In genomic region chr2:226561962-226562361, GRCh38 we compare ENCODE assay signal across 26 cellular contexts.
DNase-seq lines count a peak whose midpoint lies in the region; ATAC-seq, FAIRE-seq and TF ChIP-seq lines count a peak whose summit lies in the region.
"Had no signal": no experiment of that assay in that cellular context is flagged by ENCODE, and none has a peak within 500 bp of the region (broad histone marks: within the 10 kb centered on the region; RNA-seq: fewer than 3 reads in every experiment).

No MANE protein-coding gene starts in this region.

- TF ChIP-seq CTCF in IMR-90 (conservative IDR thresholded peaks at IDR 0.05; ENCODE audit: low read depth, low read length) (no peak), astrocyte (IDR thresholded peaks at IDR 0.05; ENCODE audit: insufficient read depth, low read depth, low read length) (no peak)

- no peak overlapping the region for H3K4me3 Mint-ChIP-seq in astrocyte (ENCODE audit: unreplicated experiment)
- H3K4me3 Mint-ChIP-seq: activated CD8-positive, alpha-beta T cell treated with anti-CD3 and anti-CD28 coated beads for 36 hours; activated naive CD4-positive, alpha-beta T cell treated with anti-CD3 and anti-CD28 coated beads for 36 hours; activated T-helper 1 cell treated with anti-CD3 and anti-CD28 coated beads, Interleukin-12 subunit alpha, Interleukin-12 subunit beta, Interleukin-2, Interleukin-4 antibody, amounts not matched to agents 30 ng/mL and 10 ng/mL and 1 ng/mL, durations not matched to agents 14 hours and 24 hours and 36 hours; neural progenitor cell; T-helper 2 cell treated with Interferon-gamma antibody and Interleukin-4, amounts not matched to agents 5 μg/mL and 100 μg/mL, for 36 hours had no signal

- POLR2A ChIA-PET in IMR-90 (lab: Charles Lee; ENCODE audit: unreplicated experiment) = no interaction called here

- H3K9ac ChIP-seq in IMR-90 (ENCODE audit: low read depth, low read length) = no peak overlapping the region
- no peak overlapping the region for H3K9ac ChIP-seq in astrocyte (ENCODE audit: low read length)
- H3K9ac ChIP-seq in mesendoderm (ENCODE audit: low read length) = no peak overlapping the region
- H3K9ac ChIP-seq: neural progenitor cell had no signal

- H3K36me3 ChIP-seq in IMR-90 (ENCODE audit: control insufficient read depth, insufficient read depth, low read length) (no peaks in the 10 kb centered on the region), astrocyte (ENCODE audit: insufficient read depth, low read length) (no peaks in the 10 kb centered on the region), small intestine (ENCODE audit: control insufficient read depth in 2 of 2, insufficient read depth in 2 of 2, low read length in 2 of 2) (no peaks in the 10 kb centered on the region), mesendoderm (ENCODE audit: control insufficient read depth, insufficient read depth, low read length) (no peaks in the 10 kb centered on the region)
- H3K36me3 ChIP-seq: gastroesophageal sphincter, neural progenitor cell, right lobe of liver, thyroid gland had no signal

- no peak overlapping the region for H3K4me2 ChIP-seq in IMR-90 (ENCODE audit: low read depth, low read length)
- H3K4me2 ChIP-seq in astrocyte (ENCODE audit: low read length) = no peak overlapping the region
- H3K4me2 ChIP-seq in mesendoderm (ENCODE audit: low read length) = no peak overlapping the region
- H3K4me2 ChIP-seq: neural progenitor cell had no signal

- no CpG with 5 or more reads among the region's 1 CpG for WGBS in IMR-90 (ENCODE audit: extremely low coverage in 2 of 2, insufficient read length in 1 of 2), 2 experiments
- 16 to 61% (median 30%) methylated on average over 1 of the region's 1 CpG for WGBS in small intestine, 3 donors
- WGBS in mesendoderm (ENCODE audit: extremely low coverage, insufficient coverage, low lambda C conversion rate) = no CpG with 5 or more reads among the region's 1 CpG

- no peak overlapping the region for H3K23ac ChIP-seq in IMR-90 (ENCODE audit: low read depth, low read length)
- no peak overlapping the region for H3K23ac ChIP-seq in mesendoderm (ENCODE audit: low read length)

- no peak overlapping the region for H2BK20ac ChIP-seq in IMR-90 (ENCODE audit: low read depth, low read length)

- CTCF ChIA-PET in IMR-90 (lab: Yijun Ruan, JAX) = no interaction called here

- no peaks in the 10 kb centered on the region for H3K27me3 ChIP-seq in IMR-90 (ENCODE audit: control insufficient read depth, insufficient read depth, low read length)
- H3K27me3 ChIP-seq in astrocyte (ENCODE audit: insufficient read depth, low read length) = no peaks in the 10 kb centered on the region
- no peaks in the 10 kb centered on the region for H3K27me3 ChIP-seq in small intestine (ENCODE audit: control insufficient read depth in 2 of 2, insufficient read depth in 2 of 2, low read length in 2 of 2)
- H3K27me3 ChIP-seq in mesendoderm (ENCODE audit: insufficient read depth, low read length, poor library complexity) = no peaks in the 10 kb centered on the region
- H3K27me3 ChIP-seq: gastroesophageal sphincter, neural progenitor cell, right lobe of liver, thyroid gland had no signal

- peaks cover 2% of the 10 kb centered on the region; the same call in 1 of the 2 replicates for H3K9me1 ChIP-seq in IMR-90 (ENCODE audit: insufficient read depth, low read length)

- no peak for FAIRE-seq in astrocyte (lab: Jason Lieb, UNC)
- FAIRE-seq in small intestine (lab: Jason Lieb, UNC) = no peak
- FAIRE-seq: GM12892 had no signal

- H3K4ac ChIP-seq in IMR-90 (ENCODE audit: low read depth, low read length) (no peak overlapping the region), mesendoderm (ENCODE audit: low read depth, low read length) (no peak overlapping the region)

- no peak overlapping the region for H4K91ac ChIP-seq in IMR-90 (ENCODE audit: insufficient read depth, low read depth, low read length)

- H3K9me3 Mint-ChIP-seq in astrocyte (ENCODE audit: unreplicated experiment) = no peaks in the 10 kb centered on the region
- H3K9me3 Mint-ChIP-seq: activated CD8-positive, alpha-beta T cell treated with anti-CD3 and anti-CD28 coated beads for 36 hours; activated naive CD4-positive, alpha-beta T cell treated with anti-CD3 and anti-CD28 coated beads for 36 hours; activated T-helper 1 cell treated with anti-CD3 and anti-CD28 coated beads, Interleukin-12 subunit alpha, Interleukin-12 subunit beta, Interleukin-2, Interleukin-4 antibody, amounts not matched to agents 30 ng/mL and 10 ng/mL and 1 ng/mL, durations not matched to agents 14 hours and 24 hours and 36 hours; neural progenitor cell; T-helper 2 cell treated with Interferon-gamma antibody and Interleukin-4, amounts not matched to agents 5 μg/mL and 100 μg/mL, for 36 hours had no signal

- no peak for TF ChIP-seq RAD21 in IMR-90 (IDR thresholded peaks at IDR 0.05; ENCODE audit: low read length)

- DNase-seq in IMR-90 (peak; percentile 39), astrocyte (ENCODE audit: low read depth) (peak; percentile 41), kidney tubule cell (ENCODE audit: low spot score) (peak; percentile 63), small intestine (peak; percentile 82), NCI-H69 (lab: John Stamatoyannopoulos, UW) (no peak), mesendoderm (no peak)
- DNase-seq in activated CD4-positive, alpha-beta T cell treated with anti-CD3 and anti-CD28 coated beads for 4 hours = no peak
- DNase-seq: activated CD4-positive, alpha-beta T cell treated with anti-CD3 and anti-CD28 coated beads for 1 hour; activated CD8-positive, alpha-beta memory T cell treated with anti-CD3 and anti-CD28 coated beads, Interleukin-2, amount 50 U/mL, for 48 hours; activated CD8-positive, alpha-beta T cell treated with anti-CD3 and anti-CD28 coated beads for 36 hours; activated naive CD4-positive, alpha-beta T cell treated with anti-CD3 and anti-CD28 coated beads for 36 hours; dorsolateral prefrontal cortex; left colon; NCI-H1092 treated with DMSO at 0.1 percent for 48 hours; NCI-H1694 treated with DMSO at 0.1 percent for 48 hours; NCI-H524 treated with DMSO at 0.1 percent for 48 hours; posterior cingulate gyrus; right lobe of liver; SIG-M5; thyroid gland had no signal

- no peak overlapping the region for H2BK15ac ChIP-seq in IMR-90 (ENCODE audit: low read depth, low read length)
- no peak overlapping the region for H2BK15ac ChIP-seq in mesendoderm (replicated peaks; ENCODE audit: low read depth)

- H3K56ac ChIP-seq in IMR-90 (ENCODE audit: extremely low read depth, insufficient read depth, low read length) (no peak overlapping the region), mesendoderm (ENCODE audit: low read length) (no peak overlapping the region)

- peaks cover 2% of the 10 kb centered on the region; the same call in 1 of the 2 replicates for H3K4me1 ChIP-seq in IMR-90 (ENCODE audit: control insufficient read depth, insufficient read depth, low read length)
- no peaks in the 10 kb centered on the region for H3K4me1 ChIP-seq in astrocyte (ENCODE audit: insufficient read depth, low read length)
- peaks cover 0 to 3% of the 10 kb centered on the region in 2 donors for H3K4me1 ChIP-seq in small intestine (ENCODE audit: control insufficient read depth in 2 of 2, insufficient read depth in 1 of 2, low read depth in 1 of 2, low read length in 1 of 2)
- H3K4me1 ChIP-seq in mesendoderm (ENCODE audit: control insufficient read depth, low read depth, low read length) = no peaks in the 10 kb centered on the region
- H3K4me1 ChIP-seq: gastroesophageal sphincter, neural progenitor cell, right lobe of liver, thyroid gland had no signal

- H2AK5ac ChIP-seq in IMR-90 (ENCODE audit: low read depth, low read length) (no peak overlapping the region), mesendoderm (ENCODE audit: low read length) (no peak overlapping the region)

- H3K27ac ChIP-seq in IMR-90 (ENCODE audit: insufficient read depth, low read length) = no peak overlapping the region
- no peak overlapping the region for H3K27ac ChIP-seq in astrocyte (ENCODE audit: low read depth, low read length)
- no peak overlapping the region for H3K27ac ChIP-seq in small intestine (ENCODE audit: low read depth in 1 of 2, low read length in 1 of 2)
- no peak overlapping the region for H3K27ac ChIP-seq in mesendoderm (ENCODE audit: low read depth, low read length)
- H3K27ac ChIP-seq: dorsolateral prefrontal cortex, gastroesophageal sphincter, neural progenitor cell, right lobe of liver, thyroid gland had no signal

- H2AK9ac ChIP-seq in IMR-90 (replicated peaks; ENCODE audit: low read depth, low read length, poor library complexity) = no peak overlapping the region

- no peaks in the 10 kb centered on the region for H3K36me3 Mint-ChIP-seq in astrocyte (ENCODE audit: low read depth, unreplicated experiment)
- H3K36me3 Mint-ChIP-seq: neural progenitor cell had no signal

- in situ Hi-C loops in IMR-90 (cut with MboI; ENCODE audit: low sequenced_read_pairs) = no loop called here

- H4K8ac ChIP-seq in IMR-90 (ENCODE audit: low read depth in 2 of 2, low read length in 2 of 2) = no peak overlapping the region
- no peak overlapping the region for H4K8ac ChIP-seq in mesendoderm (ENCODE audit: low read depth, low read length)

- no peaks in the 10 kb centered on the region for H3K4me1 Mint-ChIP-seq in astrocyte (ENCODE audit: low read depth, unreplicated experiment)
- H3K4me1 Mint-ChIP-seq: neural progenitor cell had no signal

- TF ChIP-seq POLR2A in IMR-90 (IDR thresholded peaks at IDR 0.05; ENCODE audit: low read depth, low read length) = no peak

- dilution Hi-C loops in IMR-90 (cut with HindIII; ENCODE audit: low sequenced_read_pairs, unreplicated experiment) = no loop called here

- H3K79me2 ChIP-seq in astrocyte (ENCODE audit: insufficient read depth, low read length) (no peaks in the 10 kb centered on the region), mesendoderm (ENCODE audit: control insufficient read depth, insufficient read depth, low read length) (no peaks in the 10 kb centered on the region)

- H4K20me1 ChIP-seq in IMR-90 (ENCODE audit: insufficient read depth, low read length) (no peaks in the 10 kb centered on the region), astrocyte (ENCODE audit: insufficient read depth, low read length) (no peaks in the 10 kb centered on the region)

- H3K14ac ChIP-seq in IMR-90 (replicated peaks; ENCODE audit: low read depth, low read length) = no peak overlapping the region

- H2AFZ ChIP-seq in IMR-90 (replicated peaks; ENCODE audit: low read length, poor library complexity) = no peak overlapping the region
- no peak overlapping the region for H2AFZ ChIP-seq in astrocyte (ENCODE audit: low read depth, low read length)
- H2AFZ ChIP-seq: neural progenitor cell had no signal

- no peak for ATAC-seq in IMR-90 (ENCODE audit: low read depth)
- ATAC-seq: activated CD8-positive, alpha-beta T cell treated with anti-CD3 and anti-CD28 coated beads for 36 hours; gastroesophageal sphincter; left colon; Panc1 had no signal

- H4K5ac ChIP-seq in IMR-90 (ENCODE audit: low read depth, low read length) (no peak overlapping the region), mesendoderm (ENCODE audit: low read length) (no peak overlapping the region)

- no peak overlapping the region for H2BK120ac ChIP-seq in IMR-90 (ENCODE audit: low read depth, low read length)
- H2BK120ac ChIP-seq in mesendoderm (ENCODE audit: low read depth, low read length) = no peak overlapping the region

- H3K79me1 ChIP-seq in IMR-90 (ENCODE audit: low read depth in 1 of 2, low read length in 2 of 2) (no peaks in the 10 kb centered on the region), mesendoderm (ENCODE audit: low read length) (no peaks in the 10 kb centered on the region)

- H2BK5ac ChIP-seq in IMR-90 (ENCODE audit: low read depth, low read length, poor library complexity, severe bottlenecking) (no peak overlapping the region), mesendoderm (ENCODE audit: low read length) (no peak overlapping the region)

- H3K18ac ChIP-seq in IMR-90 (ENCODE audit: low read depth, low read length) = no peak overlapping the region
- no peak overlapping the region for H3K18ac ChIP-seq in mesendoderm (ENCODE audit: low read length)

- no TSS peak for BruUV-seq in IMR-90 (replicated peaks; lab: Mats Ljungman, UMichigan)

- H3K27me3 Mint-ChIP-seq in astrocyte (ENCODE audit: low read depth, unreplicated experiment) = no peaks in the 10 kb centered on the region

- intact Hi-C loops in IMR-90 (cut with micrococcal nuclease) = no loop called here

- H3K4me3 ChIP-seq in IMR-90 (ENCODE audit: insufficient read depth, low read depth, low read length) (no peak overlapping the region), astrocyte (ENCODE audit: insufficient read depth, low read depth, low read length) (no peak overlapping the region), small intestine (ENCODE audit: low read depth in 1 of 2, low read length in 2 of 2) (no peak overlapping the region), mesendoderm (ENCODE audit: low read length) (no peak overlapping the region)
- H3K4me3 ChIP-seq: dorsolateral prefrontal cortex, gastroesophageal sphincter, neural progenitor cell, right lobe of liver, thyroid gland had no signal

- H3K9me3 ChIP-seq in IMR-90 (ENCODE audit: control insufficient read depth, insufficient read depth, low read length) (no peaks in the 10 kb centered on the region), astrocyte (ENCODE audit: insufficient read depth, low read depth, low read length) (no peaks in the 10 kb centered on the region), small intestine (ENCODE audit: control insufficient read depth, low read depth) (no peaks in the 10 kb centered on the region)
- H3K9me3 ChIP-seq: gastroesophageal sphincter, right lobe of liver, thyroid gland had no signal

- H3K27ac Mint-ChIP-seq in astrocyte (ENCODE audit: unreplicated experiment) = no peak overlapping the region
- H3K27ac Mint-ChIP-seq: activated CD8-positive, alpha-beta T cell treated with anti-CD3 and anti-CD28 coated beads for 36 hours; activated naive CD4-positive, alpha-beta T cell treated with anti-CD3 and anti-CD28 coated beads for 36 hours; activated T-helper 1 cell treated with anti-CD3 and anti-CD28 coated beads, Interleukin-12 subunit alpha, Interleukin-12 subunit beta, Interleukin-2, Interleukin-4 antibody, amounts not matched to agents 30 ng/mL and 10 ng/mL and 1 ng/mL, durations not matched to agents 14 hours and 24 hours and 36 hours; neural progenitor cell; T-helper 2 cell treated with Interferon-gamma antibody and Interleukin-4, amounts not matched to agents 5 μg/mL and 100 μg/mL, for 36 hours had no signal

Comparison
In these comparisons a context has a peak if more than half of its experiments do, and no peak if none do; other contexts are left out.
1. DNase-seq: peak in IMR-90 (single experiment), astrocyte (single experiment), kidney tubule cell (single experiment) and small intestine (single experiment); none in NCI-H69 (single experiment), activated CD4-positive, alpha-beta T cell treated with anti-CD3 and anti-CD28 coated beads for 4 hours (0 of 2) and mesendoderm (single experiment).